ENCODE assay signal across 1 cellular context in genomic region chr3:99366663-99367429, GRCh38.
TF ChIP-seq lines count a peak whose summit lies in the region.

No MANE protein-coding gene starts in this region.

TF ChIP-seq in GM12878, 131 proteins besides CTCF, POLR2A, EP300 and RAD21 (continued from another document):
- TF ChIP-seq SKIL (IDR thresholded peaks at IDR 0.05; ENCODE audit: low read depth, poor library complexity, severe bottlenecking) (no peak), IKZF2 (IDR thresholded peaks at IDR 0.05) (no peak)
